Comparison of ENCODE assay signal across 10 cellular contexts in genomic region chr11:17389957-17390649, GRCh38. TPM values are rescaled to one million over a fixed set of nuclear protein-coding genes. Genes with fewer than 3 reads are reported as not detected.
A peak's percentile ranks its signal among the peaks of the same experiment; 100 is the strongest.
DNase-seq lines count a peak whose midpoint lies in the region; ATAC-seq, FAIRE-seq and TF ChIP-seq lines count a peak whose summit lies in the region.
"Had no signal": no experiment of that assay in that cellular context is flagged by ENCODE, and none has a peak within 500 bp of the region (broad histone marks: within the 10 kb centered on the region; RNA-seq: fewer than 3 reads in every experiment).

No MANE protein-coding gene starts in this region.

- H3K9me3 ChIP-seq in NT2/D1 (ENCODE audit: insufficient read depth, low read length) (no peaks in the 10 kb centered on the region; the same call in 1 of the 2 replicates), gastrocnemius medialis (no peaks in the 10 kb centered on the region)

- no peaks in the 10 kb centered on the region for H3K36me3 Mint-ChIP-seq in T-helper 2 cell treated with Interferon-gamma antibody and Interleukin-4, amounts not matched to agents 5 μg/mL and 100 μg/mL, for 36 hours (ENCODE audit: low read depth)

- H3K27me3 ChIP-seq in NT2/D1 (ENCODE audit: insufficient read depth, insufficient read length) (peaks cover 30% of the 10 kb centered on the region), dorsolateral prefrontal cortex (no peaks in the 10 kb centered on the region), gastrocnemius medialis (no peaks in the 10 kb centered on the region)

- H3K4me3 Mint-ChIP-seq in T-helper 2 cell treated with Interferon-gamma antibody and Interleukin-4, amounts not matched to agents 5 μg/mL and 100 μg/mL, for 36 hours: peak overlapping the region; percentile 70

- H3K9ac ChIP-seq in NT2/D1 (ENCODE audit: insufficient read length, low read depth): peak overlapping the region; percentile 36

- peaks cover 1% of the 10 kb centered on the region for H3K4me1 Mint-ChIP-seq in T-helper 2 cell treated with Interferon-gamma antibody and Interleukin-4, amounts not matched to agents 5 μg/mL and 100 μg/mL, for 36 hours (ENCODE audit: low read depth)

- intact Hi-C loops in dorsolateral prefrontal cortex (cut with DNase I) (loop anchor here (10.0 kb wide), 2 partner anchors 335 to 345 kb away; partner anchors contain the start of gene KCNC1 (in 1 of the 2)), gastrocnemius medialis (cut with DNase I; ENCODE audit: low total_unique reads) (loop anchor here (1.0 to 10.0 kb wide), 5 partner anchors 15 to 407 kb away; no protein-coding TSS in a partner anchor)

- H3K4me3 ChIP-seq in NT2/D1 (ENCODE audit: insufficient read length, low read depth) (no peak overlapping the region), dorsolateral prefrontal cortex (peak overlapping the region in 48 of 59 donors; percentile 34 to 75 (median 60)), gastrocnemius medialis (peak overlapping the region in 1 of 4 donors; percentile 72)

- FAIRE-seq in RCC 7860 (lab: Jason Lieb, UNC): no peak
- FAIRE-seq: bronchial epithelial cell had no signal

- DNase-seq in T-helper 2 cell treated with Interferon-gamma antibody and Interleukin-4, amounts not matched to agents 5 μg/mL and 100 μg/mL, for 36 hours (ENCODE audit: low spot score): no peak
- no peak for DNase-seq in T-helper 2 cell
- DNase-seq in NT2/D1 (ENCODE audit: low read depth, low spot score): no peak
- DNase-seq in dorsolateral prefrontal cortex: peak in 1 of 10 donors; percentile 8
- peak in 1 of 2 donors; percentile 23 for DNase-seq in gastrocnemius medialis
- no peak for DNase-seq in RCC 7860 (ENCODE audit: low spot score)

- H3K9me3 Mint-ChIP-seq in T-helper 2 cell treated with Interferon-gamma antibody and Interleukin-4, amounts not matched to agents 5 μg/mL and 100 μg/mL, for 36 hours: no peaks in the 10 kb centered on the region

- no peak overlapping the region for H3K27ac Mint-ChIP-seq in T-helper 2 cell treated with Interferon-gamma antibody and Interleukin-4, amounts not matched to agents 5 μg/mL and 100 μg/mL, for 36 hours

- H3K27me3 Mint-ChIP-seq in T-helper 2 cell treated with Interferon-gamma antibody and Interleukin-4, amounts not matched to agents 5 μg/mL and 100 μg/mL, for 36 hours (ENCODE audit: low read depth): peaks cover 22% of the 10 kb centered on the region

- in situ Hi-C loops in gastrocnemius medialis (cut with MboI; ENCODE audit: low sequenced_read_pairs in 4 of 4): loop anchor here in 2 of 4 donors (10.0 to 25.0 kb wide), 3 partner anchors 85 to 322 kb away; partner anchors contain the start of genes ABCC8 (in 1 of the 2) and MYOD1 (in 1 of the 2)

- H3K36me3 ChIP-seq in NT2/D1 (ENCODE audit: insufficient read depth, insufficient read length, low read length) (no peaks in the 10 kb centered on the region), gastrocnemius medialis (peaks cover 0 to 8% of the 10 kb centered on the region in 2 donors)

- peak overlapping the region in 13 of 59 donors; percentile 11 to 75 (median 52) for H3K27ac ChIP-seq in dorsolateral prefrontal cortex
- H3K27ac ChIP-seq in gastrocnemius medialis: peak overlapping the region; percentile 90 to 98 (median 97)

- ATAC-seq in gastrocnemius medialis (no peak), GM21360 (IDR thresholded peaks at IDR 0.05; ENCODE audit: unreplicated experiment) (no peak), GM21423 (IDR thresholded peaks at IDR 0.05; ENCODE audit: unreplicated experiment) (no peak)

- TF ChIP-seq POLR2A in gastrocnemius medialis (IDR thresholded peaks at IDR 0.05): no peak

- TF ChIP-seq CTCF in dorsolateral prefrontal cortex (IDR thresholded peaks at IDR 0.05 in 54 of 56, conservative IDR thresholded peaks at IDR 0.05 in 2 of 56; ENCODE audit: low read depth in 1 of 56, partially characterized antibody in 56 of 56): no peak
- no peak for TF ChIP-seq CTCF in gastrocnemius medialis (IDR thresholded peaks at IDR 0.05 in 4 of 5, conservative IDR thresholded peaks at IDR 0.05 in 1 of 5)

- H3K4me1 ChIP-seq in NT2/D1 (ENCODE audit: insufficient read depth, insufficient read length) (peaks cover 19% of the 10 kb centered on the region), gastrocnemius medialis (peaks cover 9 to 21% of the 10 kb centered on the region in 2 donors)

RNA-seq across cellular contexts. Expression of gene KCNJ11, which starts 1.6 kb away (rescaled TPM):
- 10 to 100 TPM in 119 of 120 experiments, 1 to 10 TPM in 1; 6.2 to 31.2 (median 19.8) TPM for total RNA-seq in dorsolateral prefrontal cortex
- 100 to 1,000 TPM; 103 to 182 (median 147) TPM for total RNA-seq in gastrocnemius medialis
- total RNA-seq: smooth muscle cell had no signal

RNA-seq across cellular contexts. Expression of gene NCR3LG1, which starts 38.5 kb away (rescaled TPM):
- total RNA-seq in dorsolateral prefrontal cortex (10 to 100 TPM in 118 of 120 experiments, 1 to 10 TPM in 2; 6.7 to 30.4 (median 18.1) TPM), gastrocnemius medialis (under 1 TPM; 0.07 to 0.95 (median 0.38) TPM)
